In the genomic region with DNA sequence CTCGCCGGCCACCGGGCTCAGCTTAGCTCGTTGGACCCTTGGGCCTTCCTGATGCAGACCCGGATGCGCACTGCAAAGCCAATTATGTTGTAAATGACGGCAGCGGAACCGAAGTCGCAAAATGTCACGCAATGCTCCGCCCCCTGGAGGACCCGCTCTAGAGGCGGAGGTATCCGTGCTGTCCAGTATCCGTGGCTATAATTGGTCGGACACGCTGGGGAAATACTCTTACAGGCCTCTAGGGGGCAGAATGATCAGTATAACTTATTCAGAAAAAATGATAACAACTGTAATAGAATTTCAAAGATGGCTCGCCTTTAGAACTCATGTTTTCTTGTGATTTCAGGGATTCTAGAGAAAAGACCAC, we compare ENCODE assay signal across 1 cellular context.
TF ChIP-seq lines count a peak whose summit lies in the region.

A gene (minus strand): TSS at position 59 of the 367 bp plus-strand sequence. CDS start 265 bp downstream, outside the sequence.

TF ChIP-seq in HCT116, 20 proteins besides CTCF, POLR2A, EP300 and RAD21 (continued from another document):
- TF ChIP-seq, protein P1, sequence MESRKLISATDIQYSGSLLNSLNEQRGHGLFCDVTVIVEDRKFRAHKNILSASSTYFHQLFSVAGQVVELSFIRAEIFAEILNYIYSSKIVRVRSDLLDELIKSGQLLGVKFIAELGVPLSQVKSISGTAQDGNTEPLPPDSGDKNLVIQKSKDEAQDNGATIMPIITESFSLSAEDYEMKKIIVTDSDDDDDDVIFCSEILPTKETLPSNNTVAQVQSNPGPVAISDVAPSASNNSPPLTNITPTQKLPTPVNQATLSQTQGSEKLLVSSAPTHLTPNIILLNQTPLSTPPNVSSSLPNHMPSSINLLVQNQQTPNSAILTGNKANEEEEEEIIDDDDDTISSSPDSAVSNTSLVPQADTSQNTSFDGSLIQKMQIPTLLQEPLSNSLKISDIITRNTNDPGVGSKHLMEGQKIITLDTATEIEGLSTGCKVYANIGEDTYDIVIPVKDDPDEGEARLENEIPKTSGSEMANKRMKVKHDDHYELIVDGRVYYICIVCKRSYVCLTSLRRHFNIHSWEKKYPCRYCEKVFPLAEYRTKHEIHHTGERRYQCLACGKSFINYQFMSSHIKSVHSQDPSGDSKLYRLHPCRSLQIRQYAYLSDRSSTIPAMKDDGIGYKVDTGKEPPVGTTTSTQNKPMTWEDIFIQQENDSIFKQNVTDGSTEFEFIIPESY (IDR thresholded peaks at IDR 0.05; ENCODE audit: extremely low read depth, insufficient replicate concordance, low read length): no peak
